Comparison of ENCODE assay signal across 8 cellular contexts in the genomic region with DNA sequence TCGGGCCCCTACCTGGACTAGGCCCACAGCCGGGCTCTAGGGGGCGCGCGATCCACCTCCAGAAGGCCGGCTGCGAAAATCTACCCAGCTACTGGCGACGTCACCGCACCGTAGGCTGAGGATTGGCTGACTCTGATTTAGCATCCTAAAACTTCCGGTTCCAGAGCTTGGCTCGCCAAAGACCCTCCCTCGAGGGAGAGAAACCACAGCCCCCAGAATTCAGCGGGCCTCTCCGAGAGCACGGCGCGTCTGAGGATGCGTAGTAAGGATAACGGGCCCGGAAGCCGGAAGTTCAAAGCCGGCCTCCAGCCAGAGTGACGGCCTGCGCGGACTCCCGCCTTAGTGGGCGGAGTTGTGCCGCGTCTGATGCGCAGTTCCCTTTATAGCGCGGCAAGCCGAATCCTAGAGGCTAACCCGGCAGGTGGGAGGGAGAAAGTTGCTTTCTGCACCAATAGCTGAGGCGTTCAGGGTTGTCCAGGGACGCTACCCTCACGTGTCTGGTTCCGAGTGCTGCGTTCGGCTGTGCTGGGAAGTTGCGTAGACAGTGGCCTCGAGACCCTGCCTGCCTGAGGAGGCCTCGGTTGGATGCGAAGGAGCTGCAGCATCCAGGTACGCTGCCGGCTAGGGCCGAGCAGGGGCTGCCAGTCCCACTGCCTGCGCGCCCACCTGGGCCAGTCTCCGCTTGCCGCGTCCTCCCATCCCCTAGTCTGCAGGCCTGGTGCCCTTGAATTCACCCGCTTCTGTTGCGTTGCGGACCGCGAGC. TPM values are rescaled to one million over a fixed set of nuclear protein-coding genes. Genes with fewer than 3 reads are reported as not detected.
DNase-seq lines count a peak whose midpoint lies in the region; TF ChIP-seq lines count a peak whose summit lies in the region.

A gene (plus strand): TSS at position 544 of the 763 bp plus-strand sequence. CDS start 7,808 bp downstream, outside the sequence.

- H2AFZ ChIP-seq in H9 (ENCODE audit: low read length), result no peak within 1 kb of the TSS

- H3K23ac ChIP-seq in H9 (ENCODE audit: insufficient read length, low read depth, low read length), result no peak within 1 kb of the TSS

- no peak within 1 kb of the TSS for H4K8ac ChIP-seq in H9 (replicated peaks; ENCODE audit: insufficient read length, low read depth, low read length)

- H3K56ac ChIP-seq in H9 (ENCODE audit: insufficient read length, low read depth, low read length), result no peak within 1 kb of the TSS

- TF ChIP-seq CTCF in H9 (conservative IDR thresholded peaks at IDR 0.05), result peak; percentile 96
- TF ChIP-seq CTCF in fibroblast of villous mesenchyme (IDR thresholded peaks at IDR 0.05; ENCODE audit: insufficient read depth, low read depth, low read length), result peak; percentile 90
- peak; percentile 90 for TF ChIP-seq CTCF in neural crest cell (conservative IDR thresholded peaks at IDR 0.05)

- no peaks in the 10 kb centered on the region for H3K79me2 ChIP-seq in H9 (ENCODE audit: insufficient read depth, low read length)

- H3K4me1 Mint-ChIP-seq in H9 (peaks cover 15 to 26% of the 10 kb centered on the region in 2 experiments), neural crest cell (peaks cover 30% of the 10 kb centered on the region)

- DNase-seq in G401 (ENCODE audit: low spot score) (peak; percentile 100), H9 (peak; percentile 100), MG63 (peak; percentile 98), SIG-M5 (lab: John Stamatoyannopoulos, UW) (peak; percentile 100), activated gamma-delta T cell treated with Interleukin-2 at 50 U/mL for 16 hours (peak; percentile 99), fibroblast of villous mesenchyme (ENCODE audit: low read depth) (peak; percentile 100), neural crest cell (ENCODE audit: low read depth, low spot score) (peak; percentile 99), stromal cell of bone marrow (ENCODE audit: low read depth) (peak; percentile 99)

- H3K27me3 ChIP-seq in H9 (ENCODE audit: insufficient read depth, low read length) (no peaks in the 10 kb centered on the region), MG63 (no peaks in the 10 kb centered on the region)

- peak within 1 kb of the TSS; percentile 0 for H3K18ac ChIP-seq in H9 (ENCODE audit: insufficient read length, low read depth, low read length)

- no peak within 1 kb of the TSS for H2BK120ac ChIP-seq in H9 (ENCODE audit: low read depth, low read length, poor library complexity, severe bottlenecking)

- H3K4me3 ChIP-seq in MG63, result peak within 1 kb of the TSS; percentile 80
- H3K4me3 ChIP-seq in fibroblast of villous mesenchyme (ENCODE audit: low read depth, low read length), result peak within 1 kb of the TSS; percentile 97

- no peak within 1 kb of the TSS for H3T11ph ChIP-seq in H9 (ENCODE audit: low read length)

- H2BK12ac ChIP-seq in H9 (ENCODE audit: insufficient read length, low read depth, low read length), result no peak within 1 kb of the TSS

- H3K4me3 Mint-ChIP-seq in H9 (peak within 1 kb of the TSS; percentile 93 to 94), neural crest cell (peak within 1 kb of the TSS; percentile 97)

- no peaks in the 10 kb centered on the region for H4K20me1 ChIP-seq in H9 (ENCODE audit: control insufficient read depth, insufficient read depth, insufficient read length)

- no peak within 1 kb of the TSS for H2BK20ac ChIP-seq in H9 (ENCODE audit: low read depth, low read length, poor library complexity, severe bottlenecking)

- H3K4me2 ChIP-seq in H9 (ENCODE audit: insufficient read depth, insufficient read length, low read length), result peak within 1 kb of the TSS; percentile 52

- peak within 1 kb of the TSS; percentile 88 to 99 (median 97) for H3K27ac Mint-ChIP-seq in H9
- peak within 1 kb of the TSS; percentile 96 for H3K27ac Mint-ChIP-seq in neural crest cell (ENCODE audit: unreplicated experiment)

- H3K36me3 Mint-ChIP-seq in H9 (ENCODE audit: insufficient read depth in 1 of 3, low read depth in 3 of 3), result peaks cover 2 to 6% (median 3%) of the 10 kb centered on the region in 3 experiments; a peak in 4 of 7 replicates
- H3K36me3 Mint-ChIP-seq in neural crest cell (ENCODE audit: low read depth), result no peaks in the 10 kb centered on the region

- H2BK15ac ChIP-seq in H9 (ENCODE audit: low read depth, low read length), result no peak within 1 kb of the TSS

- peak within 1 kb of the TSS; percentile 13; the same call in 1 of the 2 replicates for H3K14ac ChIP-seq in H9 (ENCODE audit: insufficient read depth, low read length)

- H3K9me3 ChIP-seq in H9 (ENCODE audit: control insufficient read depth, low read depth, low read length), result no peaks in the 10 kb centered on the region
- H3K9me3 ChIP-seq in MG63, result no peaks in the 10 kb centered on the region

- H3K79me1 ChIP-seq in H9 (ENCODE audit: insufficient read depth, low read depth, low read length, poor library complexity, severe bottlenecking), result peaks cover 3% of the 10 kb centered on the region

- H3K23me2 ChIP-seq in H9 (ENCODE audit: insufficient read length, low read depth, low read length, poor library complexity, severe bottlenecking), result peaks cover 3% of the 10 kb centered on the region

- peak within 1 kb of the TSS; percentile 4 for H3K27ac ChIP-seq in H9 (ENCODE audit: insufficient read length, low read depth, low read length)

- no peak within 1 kb of the TSS for H2BK5ac ChIP-seq in H9 (ENCODE audit: insufficient read length, low read length)

- no CpG with 5 or more reads among the region's 59 CpGs for WGBS in H9 (ENCODE audit: extremely low coverage, insufficient read length, low lambda C conversion rate)

- in situ Hi-C loops in G401 (cut with HindIII; ENCODE audit: low sequenced_read_pairs), result no loop called here

- H2AK5ac ChIP-seq in H9 (ENCODE audit: insufficient read length, low read length), result no peak within 1 kb of the TSS

- H3K27me3 Mint-ChIP-seq in H9 (ENCODE audit: low read depth), result no peaks in the 10 kb centered on the region; the same call in 1 of the 2 replicates
- H3K27me3 Mint-ChIP-seq in neural crest cell (ENCODE audit: low read depth), result no peaks in the 10 kb centered on the region

- H3K9ac ChIP-seq in H9 (ENCODE audit: extremely low read depth, insufficient read length, low read length), result peak within 1 kb of the TSS; percentile 34

- no peak within 1 kb of the TSS for H3K4ac ChIP-seq in H9 (ENCODE audit: low read depth, low read length)

- H4K5ac ChIP-seq in H9 (ENCODE audit: insufficient read length, low read depth, low read length), result no peak within 1 kb of the TSS

- peaks cover 5% of the 10 kb centered on the region for H3K36me3 ChIP-seq in MG63

- H4K91ac ChIP-seq in H9 (ENCODE audit: insufficient read length, low read depth, low read length), result no peak within 1 kb of the TSS

- H3K9me3 Mint-ChIP-seq in H9 (no peaks in the 10 kb centered on the region), neural crest cell (no peaks in the 10 kb centered on the region)

- peaks cover 10% of the 10 kb centered on the region; the same call in 1 of the 2 replicates for H3K4me1 ChIP-seq in H9 (ENCODE audit: insufficient read depth, low read length)

RNA-seq across cellular contexts. Expression of the gene that starts here (rescaled TPM):
- 59.1 and 93.0 TPM in 2 replicates for total RNA-seq in G401 (2014; rRNA removed; shearing (Covaris generic))
- 31.2 and 31.9 TPM in 2 replicates for total RNA-seq in H9 (2021)
- total RNA-seq in MG63 (2014; rRNA removed; shearing (Covaris generic); ENCODE audit: low replicate concordance), result 20.1 and 39.3 TPM in 2 replicates
- total RNA-seq in fibroblast of villous mesenchyme, result 36.7 and 40.3 TPM in 2 replicates
- 22.4 and 23.3 TPM in 2 replicates for total RNA-seq in neural crest cell

Comparison
In these comparisons a context has a peak if more than half of its experiments do, and no peak if none do; other contexts are left out.
1. Peak in every context shown above with its lines: DNase-seq, H3K4me3 ChIP-seq and H3K27ac ChIP-seq.